ENCODE assay signal across 8 cellular contexts in the genomic region with DNA sequence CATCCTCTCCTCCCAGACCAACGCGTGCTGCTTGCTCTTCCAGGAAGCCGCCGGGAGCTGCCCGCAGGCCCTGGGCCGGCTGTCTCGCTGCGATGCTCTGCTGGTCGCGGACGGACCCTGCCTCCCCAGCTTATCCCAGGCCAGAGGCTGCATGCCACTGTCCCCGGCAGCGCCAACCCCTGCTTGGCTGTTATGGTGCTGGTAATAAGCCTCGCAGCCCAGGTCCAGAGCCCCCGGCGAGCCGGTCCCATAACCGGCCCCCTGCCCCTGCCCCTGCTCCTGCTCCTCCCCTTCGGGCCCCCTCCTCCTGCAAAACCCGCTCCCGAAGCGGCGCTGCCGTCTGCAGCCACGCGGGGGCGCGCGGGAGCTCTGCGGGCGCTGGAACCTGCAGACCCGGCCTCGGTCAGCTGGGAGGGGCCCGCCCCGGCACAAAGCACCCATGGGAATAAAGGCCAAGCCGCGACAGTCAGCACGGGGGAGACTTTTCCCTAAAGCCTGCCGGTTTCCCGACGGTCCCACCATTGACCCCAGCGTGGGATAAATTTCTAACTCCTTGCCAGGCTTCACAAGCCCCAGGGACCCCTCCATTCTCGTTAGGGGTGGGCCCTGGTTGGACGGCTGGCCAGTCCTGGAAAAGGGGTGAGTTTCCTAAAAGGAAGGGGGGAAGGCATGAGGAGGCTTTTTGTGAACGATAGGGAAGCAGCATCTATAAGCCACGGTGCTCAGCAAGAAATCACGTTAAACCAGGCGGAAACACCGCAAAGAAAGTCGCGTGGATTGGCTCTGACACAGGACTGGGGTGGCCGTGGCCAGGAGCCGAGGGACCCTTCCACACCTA. TPM values are rescaled to one million over a fixed set of nuclear protein-coding genes. Genes with fewer than 3 reads are reported as not detected.
DNase-seq lines count a peak whose midpoint lies in the region; ATAC-seq and TF ChIP-seq lines count a peak whose summit lies in the region.

No MANE protein-coding gene starts in this region.

- H3K27ac Mint-ChIP-seq in Calu3 (ENCODE audit: unreplicated experiment), result no peak overlapping the region

- H3K4me1 Mint-ChIP-seq in Calu3 (ENCODE audit: low read depth, unreplicated experiment), result peaks cover 35% of the 10 kb centered on the region

- peaks cover 16% of the 10 kb centered on the region for H3K36me3 Mint-ChIP-seq in Calu3 (ENCODE audit: insufficient read depth, unreplicated experiment)

- H3K4me3 ChIP-seq in RWPE2 (ENCODE audit: severe bottlenecking), result no peak overlapping the region
- peak overlapping the region; percentile 34 to 42 for H3K4me3 ChIP-seq in testis

- CTCF ChIA-PET in Calu3 (lab: Charles Lee), result interaction anchor here (0.7 to 1.4 kb wide), 8 partner anchors 10 to 252 kb away, joined by 3 to 4 read pairs (median 3); partner anchors contain the start of gene CBX8

- no TSS peak for BruUV-seq in Calu3 (replicated peaks; lab: Mats Ljungman, UMichigan)

- peak; percentile 63 for ATAC-seq in RWPE2 (ENCODE audit: low read depth)
- ATAC-seq in HG03521 (IDR thresholded peaks at IDR 0.05; ENCODE audit: unreplicated experiment), result no peak

- 12 to 19% methylated on average over 18 to 50 of the region's 53 CpGs for WGBS in testis, 2 donors

- no peaks in the 10 kb centered on the region for H3K36me3 ChIP-seq in RWPE2 (ENCODE audit: low read depth)
- no peaks in the 10 kb centered on the region for H3K36me3 ChIP-seq in testis (ENCODE audit: low read depth, missing control alignments)

- TF ChIP-seq CTCF in Calu3 (IDR thresholded peaks at IDR 0.05; ENCODE audit: unreplicated experiment) (peak; percentile 93), RWPE2 (IDR thresholded peaks at IDR 0.05; ENCODE audit: poor library complexity, severe bottlenecking) (peak; percentile 95), testis (IDR thresholded peaks at IDR 0.05) (peak; percentile 42 to 88 (median 77))

- H3K9me3 ChIP-seq in RWPE2 (ENCODE audit: severe bottlenecking), result no peaks in the 10 kb centered on the region
- H3K9me3 ChIP-seq in testis, result no peaks in the 10 kb centered on the region

- no peaks in the 10 kb centered on the region for H3K27me3 Mint-ChIP-seq in Calu3 (ENCODE audit: unreplicated experiment)

- DNase-seq in Calu3 (peak; percentile 91), KG1 (lab: John Stamatoyannopoulos, UW) (peak; percentile 19), RWPE2 (ENCODE audit: low spot score) (no peak), germinal center (ENCODE audit: low spot score) (peak; percentile 82), nucleus accumbens (lab: John Stamatoyannopoulos, UW) (peak in 48 of 56 donors; percentile 6 to 85 (median 50)), testis (peak; percentile 86)
- DNase-seq in activated effector memory CD4-positive, alpha-beta T cell treated with anti-CD3 and anti-CD28 coated beads, Interleukin-2, amount 50 U/mL, for 16 hours, result peak; percentile 90

- peaks cover 62% of the 10 kb centered on the region for H3K27me3 ChIP-seq in RWPE2 (ENCODE audit: insufficient read depth, poor library complexity, severe bottlenecking)
- H3K27me3 ChIP-seq in testis, result no peaks in the 10 kb centered on the region

- H3K27ac ChIP-seq in RWPE2 (ENCODE audit: poor library complexity, severe bottlenecking) (no peak overlapping the region), testis (no peak overlapping the region)

- H3K9me3 Mint-ChIP-seq in Calu3 (ENCODE audit: low read depth, unreplicated experiment), result no peaks in the 10 kb centered on the region

- H3K4me3 Mint-ChIP-seq in Calu3 (ENCODE audit: low read depth, unreplicated experiment), result peak overlapping the region; percentile 55

- intact Hi-C loops in Calu3 (cut with micrococcal nuclease; ENCODE audit: unreplicated experiment), result loop anchor here (5.0 kb wide), 1 partner anchor 35 kb away; the partner anchor contains the start of gene CBX2
- intact Hi-C loops in testis (cut with DNase I; ENCODE audit: low total_unique reads), result no loop called here

- H3K4me1 ChIP-seq in RWPE2 (ENCODE audit: insufficient read depth, poor library complexity, severe bottlenecking), result no peaks in the 10 kb centered on the region
- peaks cover 3% of the 10 kb centered on the region for H3K4me1 ChIP-seq in testis

- no peak for TF ChIP-seq POLR2A in testis (IDR thresholded peaks at IDR 0.05)

RNA-seq across cellular contexts. Expression of gene ENPP7, which starts 11.2 kb away (rescaled TPM):
- total RNA-seq in Calu3 (2022), result not detected in 2 replicates
- under 1 TPM; 0.12 to 0.24 TPM for total RNA-seq in testis
- not detected for polyA plus RNA-seq in testis (ENCODE audit: insufficient read depth, low read depth, low replicate concordance)

RNA-seq across cellular contexts. Expression of gene CBX2, which starts 36.0 kb away (rescaled TPM):
- total RNA-seq in Calu3 (2022) (6.3 and 8.3 TPM in 2 replicates), testis (10 to 100 TPM; 27.1 to 30.7 TPM)
- polyA plus RNA-seq in testis (ENCODE audit: insufficient read depth, low read depth, low replicate concordance), result 19.4 TPM

RNA-seq across cellular contexts. Expression of gene CBX8, which starts 54.9 kb away (rescaled TPM):
- 11.1 and 11.8 TPM in 2 replicates for total RNA-seq in Calu3 (2022)
- total RNA-seq in testis, result 10 to 100 TPM; 13.9 to 22.4 TPM
- polyA plus RNA-seq in testis (ENCODE audit: insufficient read depth, low read depth, low replicate concordance), result 13.8 TPM
